1 cellular context compared by ENCODE assay signal in the genomic region with DNA sequence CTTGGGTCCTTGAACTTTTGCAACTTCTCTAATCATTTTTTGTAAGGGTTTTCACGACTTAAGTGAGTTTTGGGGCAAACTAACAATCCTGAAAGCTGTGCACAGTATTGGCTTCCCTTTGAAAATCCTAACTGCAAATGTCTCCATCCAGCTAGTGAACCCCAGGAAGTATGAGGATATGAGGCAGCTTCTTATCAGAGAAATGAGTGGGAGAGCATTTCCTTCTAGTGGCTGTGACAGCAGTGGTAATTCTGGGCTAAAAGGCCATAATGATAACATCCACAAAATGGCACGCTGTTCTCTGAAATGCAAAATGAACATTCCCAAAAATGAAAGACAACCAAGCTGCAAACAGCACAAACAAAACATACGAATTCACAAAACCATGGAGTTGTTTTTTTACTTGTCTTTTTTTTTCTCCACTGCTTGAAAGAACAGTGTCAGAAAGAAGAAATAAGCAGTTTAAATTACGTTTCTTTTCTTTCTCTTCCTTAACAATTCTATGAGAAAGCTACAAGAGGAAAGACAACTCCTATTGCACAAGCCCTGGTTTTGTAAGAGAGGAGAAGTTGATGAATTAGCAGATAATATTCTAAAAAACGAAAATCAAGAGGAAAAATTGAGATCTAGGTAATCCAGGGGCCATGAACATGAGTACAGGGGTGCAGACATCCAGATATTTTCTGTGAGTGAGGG.
TF ChIP-seq lines count a peak whose summit lies in the region.

No MANE protein-coding gene starts in this region.

TF ChIP-seq in GM23338, 12 proteins besides CTCF, POLR2A, EP300 and RAD21 (continued from another document):
- TF ChIP-seq, protein P1, sequence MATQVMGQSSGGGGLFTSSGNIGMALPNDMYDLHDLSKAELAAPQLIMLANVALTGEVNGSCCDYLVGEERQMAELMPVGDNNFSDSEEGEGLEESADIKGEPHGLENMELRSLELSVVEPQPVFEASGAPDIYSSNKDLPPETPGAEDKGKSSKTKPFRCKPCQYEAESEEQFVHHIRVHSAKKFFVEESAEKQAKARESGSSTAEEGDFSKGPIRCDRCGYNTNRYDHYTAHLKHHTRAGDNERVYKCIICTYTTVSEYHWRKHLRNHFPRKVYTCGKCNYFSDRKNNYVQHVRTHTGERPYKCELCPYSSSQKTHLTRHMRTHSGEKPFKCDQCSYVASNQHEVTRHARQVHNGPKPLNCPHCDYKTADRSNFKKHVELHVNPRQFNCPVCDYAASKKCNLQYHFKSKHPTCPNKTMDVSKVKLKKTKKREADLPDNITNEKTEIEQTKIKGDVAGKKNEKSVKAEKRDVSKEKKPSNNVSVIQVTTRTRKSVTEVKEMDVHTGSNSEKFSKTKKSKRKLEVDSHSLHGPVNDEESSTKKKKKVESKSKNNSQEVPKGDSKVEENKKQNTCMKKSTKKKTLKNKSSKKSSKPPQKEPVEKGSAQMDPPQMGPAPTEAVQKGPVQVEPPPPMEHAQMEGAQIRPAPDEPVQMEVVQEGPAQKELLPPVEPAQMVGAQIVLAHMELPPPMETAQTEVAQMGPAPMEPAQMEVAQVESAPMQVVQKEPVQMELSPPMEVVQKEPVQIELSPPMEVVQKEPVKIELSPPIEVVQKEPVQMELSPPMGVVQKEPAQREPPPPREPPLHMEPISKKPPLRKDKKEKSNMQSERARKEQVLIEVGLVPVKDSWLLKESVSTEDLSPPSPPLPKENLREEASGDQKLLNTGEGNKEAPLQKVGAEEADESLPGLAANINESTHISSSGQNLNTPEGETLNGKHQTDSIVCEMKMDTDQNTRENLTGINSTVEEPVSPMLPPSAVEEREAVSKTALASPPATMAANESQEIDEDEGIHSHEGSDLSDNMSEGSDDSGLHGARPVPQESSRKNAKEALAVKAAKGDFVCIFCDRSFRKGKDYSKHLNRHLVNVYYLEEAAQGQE (IDR thresholded peaks at IDR 0.05; ENCODE audit: unreplicated experiment), result no peak
- TF ChIP-seq JUNB (IDR thresholded peaks at IDR 0.05; ENCODE audit: unreplicated experiment), result no peak
- TF ChIP-seq, protein P2, sequence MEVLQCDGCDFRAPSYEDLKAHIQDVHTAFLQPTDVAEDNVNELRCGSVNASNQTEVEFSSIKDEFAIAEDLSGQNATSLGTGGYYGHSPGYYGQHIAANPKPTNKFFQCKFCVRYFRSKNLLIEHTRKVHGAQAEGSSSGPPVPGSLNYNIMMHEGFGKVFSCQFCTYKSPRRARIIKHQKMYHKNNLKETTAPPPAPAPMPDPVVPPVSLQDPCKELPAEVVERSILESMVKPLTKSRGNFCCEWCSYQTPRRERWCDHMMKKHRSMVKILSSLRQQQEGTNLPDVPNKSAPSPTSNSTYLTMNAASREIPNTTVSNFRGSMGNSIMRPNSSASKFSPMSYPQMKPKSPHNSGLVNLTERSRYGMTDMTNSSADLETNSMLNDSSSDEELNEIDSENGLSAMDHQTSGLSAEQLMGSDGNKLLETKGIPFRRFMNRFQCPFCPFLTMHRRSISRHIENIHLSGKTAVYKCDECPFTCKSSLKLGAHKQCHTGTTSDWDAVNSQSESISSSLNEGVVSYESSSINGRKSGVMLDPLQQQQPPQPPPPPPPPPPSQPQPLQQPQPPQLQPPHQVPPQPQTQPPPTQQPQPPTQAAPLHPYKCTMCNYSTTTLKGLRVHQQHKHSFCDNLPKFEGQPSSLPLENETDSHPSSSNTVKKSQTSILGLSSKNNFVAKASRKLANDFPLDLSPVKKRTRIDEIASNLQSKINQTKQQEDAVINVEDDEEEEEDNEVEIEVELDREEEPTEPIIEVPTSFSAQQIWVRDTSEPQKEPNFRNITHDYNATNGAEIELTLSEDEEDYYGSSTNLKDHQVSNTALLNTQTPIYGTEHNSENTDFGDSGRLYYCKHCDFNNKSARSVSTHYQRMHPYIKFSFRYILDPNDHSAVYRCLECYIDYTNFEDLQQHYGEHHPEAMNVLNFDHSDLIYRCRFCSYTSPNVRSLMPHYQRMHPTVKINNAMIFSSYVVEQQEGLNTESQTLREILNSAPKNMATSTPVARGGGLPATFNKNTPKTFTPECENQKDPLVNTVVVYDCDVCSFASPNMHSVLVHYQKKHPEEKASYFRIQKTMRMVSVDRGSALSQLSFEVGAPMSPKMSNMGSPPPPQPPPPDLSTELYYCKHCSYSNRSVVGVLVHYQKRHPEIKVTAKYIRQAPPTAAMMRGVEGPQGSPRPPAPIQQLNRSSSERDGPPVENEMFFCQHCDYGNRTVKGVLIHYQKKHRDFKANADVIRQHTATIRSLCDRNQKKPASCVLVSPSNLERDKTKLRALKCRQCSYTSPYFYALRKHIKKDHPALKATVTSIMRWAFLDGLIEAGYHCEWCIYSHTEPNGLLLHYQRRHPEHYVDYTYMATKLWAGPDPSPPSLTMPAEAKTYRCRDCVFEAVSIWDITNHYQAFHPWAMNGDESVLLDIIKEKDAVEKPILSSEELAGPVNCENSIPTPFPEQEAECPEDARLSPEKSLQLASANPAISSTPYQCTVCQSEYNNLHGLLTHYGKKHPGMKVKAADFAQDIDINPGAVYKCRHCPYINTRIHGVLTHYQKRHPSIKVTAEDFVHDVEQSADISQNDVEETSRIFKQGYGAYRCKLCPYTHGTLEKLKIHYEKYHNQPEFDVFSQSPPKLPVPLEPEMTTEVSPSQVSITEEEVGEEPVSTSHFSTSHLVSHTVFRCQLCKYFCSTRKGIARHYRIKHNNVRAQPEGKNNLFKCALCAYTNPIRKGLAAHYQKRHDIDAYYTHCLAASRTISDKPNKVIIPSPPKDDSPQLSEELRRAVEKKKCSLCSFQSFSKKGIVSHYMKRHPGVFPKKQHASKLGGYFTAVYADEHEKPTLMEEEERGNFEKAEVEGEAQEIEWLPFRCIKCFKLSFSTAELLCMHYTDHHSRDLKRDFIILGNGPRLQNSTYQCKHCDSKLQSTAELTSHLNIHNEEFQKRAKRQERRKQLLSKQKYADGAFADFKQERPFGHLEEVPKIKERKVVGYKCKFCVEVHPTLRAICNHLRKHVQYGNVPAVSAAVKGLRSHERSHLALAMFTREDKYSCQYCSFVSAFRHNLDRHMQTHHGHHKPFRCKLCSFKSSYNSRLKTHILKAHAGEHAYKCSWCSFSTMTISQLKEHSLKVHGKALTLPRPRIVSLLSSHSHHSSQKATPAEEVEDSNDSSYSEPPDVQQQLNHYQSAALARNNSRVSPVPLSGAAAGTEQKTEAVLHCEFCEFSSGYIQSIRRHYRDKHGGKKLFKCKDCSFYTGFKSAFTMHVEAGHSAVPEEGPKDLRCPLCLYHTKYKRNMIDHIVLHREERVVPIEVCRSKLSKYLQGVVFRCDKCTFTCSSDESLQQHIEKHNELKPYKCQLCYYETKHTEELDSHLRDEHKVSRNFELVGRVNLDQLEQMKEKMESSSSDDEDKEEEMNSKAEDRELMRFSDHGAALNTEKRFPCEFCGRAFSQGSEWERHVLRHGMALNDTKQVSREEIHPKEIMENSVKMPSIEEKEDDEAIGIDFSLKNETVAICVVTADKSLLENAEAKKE (CRISPR knock-in tag; IDR thresholded peaks at IDR 0.05), result no peak
